ENCODE assay signal across 30 cellular contexts in genomic region chr11:125293596-125293995, GRCh38.
"Had no signal": no experiment of that assay in that cellular context is flagged by ENCODE, and none has a peak within 500 bp of the region (broad histone marks: within the 10 kb centered on the region; RNA-seq: fewer than 3 reads in every experiment).

No MANE protein-coding gene starts in this region.

- H3K4me1 ChIP-seq: ascending aorta had no signal

- H3K27ac Mint-ChIP-seq: activated B cell treated with CpG ODN at 0.5 μM for 24 hours; activated CD4-positive, alpha-beta memory T cell treated with anti-CD3 and anti-CD28 coated beads for 36 hours; activated naive CD4-positive, alpha-beta T cell treated with anti-CD3 and anti-CD28 coated beads, Interleukin-2, amount 10 ng/mL, durations not matched to agents 7 days and 5 days; activated naive CD4-positive, alpha-beta T cell treated with anti-CD3 and anti-CD28 coated beads, Interleukin-2, amount 50 U/mL, for 72 hours; activated naive CD8-positive, alpha-beta T cell treated with anti-CD3 and anti-CD28 coated beads, Interleukin-2, amount 10 ng/mL, durations not matched to agents 7 days and 5 days; activated T-cell treated with anti-CD3 and anti-CD28 coated beads, Interleukin-2, amount 50 U/mL, for 24 hours; activated T-cell treated with anti-CD3 and anti-CD28 coated beads, Interleukin-2, amount 50 U/mL, for 72 hours; T-helper 17 cell; T-helper 2 cell treated with Interferon-gamma antibody and Interleukin-4, amounts not matched to agents 5 μg/mL and 100 μg/mL, for 36 hours had no signal

- H3K4me1 Mint-ChIP-seq: activated B cell treated with CpG ODN at 0.5 μM for 24 hours; activated naive CD4-positive, alpha-beta T cell treated with anti-CD3 and anti-CD28 coated beads, Interleukin-2, amount 10 ng/mL, durations not matched to agents 7 days and 5 days; central memory CD8-positive, alpha-beta T cell; T-helper 17 cell had no signal

- H3K9me3 Mint-ChIP-seq: activated B cell treated with CpG ODN at 0.5 μM for 24 hours; activated CD4-positive, alpha-beta memory T cell treated with anti-CD3 and anti-CD28 coated beads for 36 hours; activated naive CD4-positive, alpha-beta T cell treated with anti-CD3 and anti-CD28 coated beads, Interleukin-2, amount 10 ng/mL, durations not matched to agents 7 days and 5 days; activated naive CD4-positive, alpha-beta T cell treated with anti-CD3 and anti-CD28 coated beads, Interleukin-2, amount 50 U/mL, for 72 hours; activated naive CD8-positive, alpha-beta T cell treated with anti-CD3 and anti-CD28 coated beads, Interleukin-2, amount 10 ng/mL, durations not matched to agents 7 days and 5 days; activated T-cell treated with anti-CD3 and anti-CD28 coated beads, Interleukin-2, amount 50 U/mL, for 24 hours; activated T-cell treated with anti-CD3 and anti-CD28 coated beads, Interleukin-2, amount 50 U/mL, for 72 hours; central memory CD8-positive, alpha-beta T cell; T-helper 2 cell treated with Interferon-gamma antibody and Interleukin-4, amounts not matched to agents 5 μg/mL and 100 μg/mL, for 36 hours had no signal

- H3K27ac ChIP-seq: ascending aorta, brain microvascular endothelial cell, WERI-Rb-1 had no signal

- H3K9me3 ChIP-seq: ascending aorta had no signal

- DNase-seq: activated B cell treated with CpG ODN at 0.5 μM for 24 hours; activated CD4-positive, alpha-beta memory T cell treated with anti-CD3 and anti-CD28 coated beads for 36 hours; activated CD4-positive, alpha-beta T cell treated with anti-CD3 and anti-CD28 coated beads for 48 hours; activated CD8-positive, alpha-beta memory T cell treated with anti-CD3 and anti-CD28 coated beads, Interleukin-2, amount 50 U/mL, for 48 hours; activated gamma-delta T cell; activated naive CD4-positive, alpha-beta T cell; activated naive CD4-positive, alpha-beta T cell treated with anti-CD3 and anti-CD28 coated beads, Interleukin-2, amount 10 ng/mL, durations not matched to agents 7 days and 5 days; activated naive CD8-positive, alpha-beta T cell treated with anti-CD3 and anti-CD28 coated beads, Interleukin-2, amount 10 ng/mL, durations not matched to agents 7 days and 5 days; activated T-cell treated with anti-CD3 and anti-CD28 coated beads for 4 hours; activated T-cell treated with anti-CD3 and anti-CD28 coated beads, Interleukin-2, amount 50 U/mL, for 24 hours; activated T-cell treated with anti-CD3 and anti-CD28 coated beads, Interleukin-2, amount 50 U/mL, for 72 hours; brain microvascular endothelial cell; cortex of kidney; effector CD8-positive, alpha-beta T cell; foreskin fibroblast; head of caudate nucleus; T-helper 1 cell; T-helper 17 cell; T1000; WERI-Rb-1 had no signal

- H3K4me3 ChIP-seq: ascending aorta had no signal

- H3K27me3 ChIP-seq: ascending aorta, brain microvascular endothelial cell had no signal

- H3K36me3 ChIP-seq: ascending aorta, brain microvascular endothelial cell, WERI-Rb-1 had no signal

- H3K36me3 Mint-ChIP-seq: activated CD4-positive, alpha-beta memory T cell treated with anti-CD3 and anti-CD28 coated beads for 36 hours; activated naive CD4-positive, alpha-beta T cell treated with anti-CD3 and anti-CD28 coated beads, Interleukin-2, amount 10 ng/mL, durations not matched to agents 7 days and 5 days; activated naive CD4-positive, alpha-beta T cell treated with anti-CD3 and anti-CD28 coated beads, Interleukin-2, amount 50 U/mL, for 72 hours; activated naive CD8-positive, alpha-beta T cell treated with anti-CD3 and anti-CD28 coated beads, Interleukin-2, amount 10 ng/mL, durations not matched to agents 7 days and 5 days had no signal

- FAIRE-seq: bronchial epithelial cell, colon, endometrium, frontal cortex had no signal

- H3K4me3 Mint-ChIP-seq: activated B cell treated with CpG ODN at 0.5 μM for 24 hours; activated CD4-positive, alpha-beta memory T cell treated with anti-CD3 and anti-CD28 coated beads for 36 hours; activated naive CD4-positive, alpha-beta T cell treated with anti-CD3 and anti-CD28 coated beads, Interleukin-2, amount 10 ng/mL, durations not matched to agents 7 days and 5 days; activated naive CD8-positive, alpha-beta T cell treated with anti-CD3 and anti-CD28 coated beads, Interleukin-2, amount 10 ng/mL, durations not matched to agents 7 days and 5 days; activated T-cell treated with anti-CD3 and anti-CD28 coated beads, Interleukin-2, amount 50 U/mL, for 24 hours; activated T-cell treated with anti-CD3 and anti-CD28 coated beads, Interleukin-2, amount 50 U/mL, for 72 hours; central memory CD8-positive, alpha-beta T cell; T-helper 17 cell; T-helper 2 cell treated with Interferon-gamma antibody and Interleukin-4, amounts not matched to agents 5 μg/mL and 100 μg/mL, for 36 hours had no signal

- ATAC-seq: activated CD4-positive, CD25-positive, alpha-beta regulatory T cell treated with anti-CD3 and anti-CD28 coated beads, Interleukin-2, amount 50 U/mL, for 24 hours; activated naive CD4-positive, alpha-beta T cell treated with anti-CD3 and anti-CD28 coated beads, Interleukin-2, amount 50 U/mL, for 72 hours; activated T-cell treated with anti-CD3 and anti-CD28 coated beads, Interleukin-2, amount 50 U/mL, for 72 hours; esophagus mucosa; T-helper 17 cell had no signal
